ENCODE assay signal across 20 cellular contexts in genomic region chr1:23836037-23836436, GRCh38.
"Had no signal": no experiment of that assay in that cellular context is flagged by ENCODE, and none has a peak within 500 bp of the region (broad histone marks: within the 10 kb centered on the region; RNA-seq: fewer than 3 reads in every experiment).

No MANE protein-coding gene starts in this region.

- H3K27me3 ChIP-seq: colonic mucosa, heart left ventricle, tibial artery had no signal

- DNase-seq: activated B cell treated with CpG ODN at 0.5 μM for 24 hours; activated CD4-positive, alpha-beta T cell treated with anti-CD3 and anti-CD28 coated beads, Interleukin-2, amount 10 ng/mL, durations not matched to agents 7 days and 5 days; activated CD8-positive, alpha-beta T cell treated with anti-CD3 and anti-CD28 coated beads, Interleukin-2, amount 10 ng/mL, durations not matched to agents 7 days and 5 days; activated naive CD4-positive, alpha-beta T cell treated with anti-CD3 and anti-CD28 coated beads for 36 hours; activated T-cell treated with anti-CD3 and anti-CD28 coated beads, Interleukin-2, amount 50 U/mL, for 24 hours; aorta; brain microvascular endothelial cell; colonic mucosa; erythroblast; heart left ventricle; kidney; natural killer cell; stimulated activated CD4-positive, alpha-beta T cell treated with anti-CD3 and anti-CD28 coated beads, Interleukin-4, amount 100 ng/mL, for 1 hour; tibial artery had no signal

- H3K9me3 Mint-ChIP-seq: activated B cell treated with CpG ODN at 0.5 μM for 24 hours; activated CD4-positive, alpha-beta T cell treated with anti-CD3 and anti-CD28 coated beads, Interleukin-2, amount 10 ng/mL, durations not matched to agents 7 days and 5 days; activated naive CD4-positive, alpha-beta T cell treated with anti-CD3 and anti-CD28 coated beads for 36 hours; activated T-cell treated with anti-CD3 and anti-CD28 coated beads, Interleukin-2, amount 50 U/mL, for 24 hours; central memory CD8-positive, alpha-beta T cell; natural killer cell had no signal

- H3K27ac Mint-ChIP-seq: activated B cell treated with CpG ODN at 0.5 μM for 24 hours; activated CD4-positive, alpha-beta T cell treated with anti-CD3 and anti-CD28 coated beads, Interleukin-2, amount 10 ng/mL, durations not matched to agents 7 days and 5 days; activated CD8-positive, alpha-beta T cell treated with anti-CD3 and anti-CD28 coated beads, Interleukin-2, amount 10 ng/mL, durations not matched to agents 7 days and 5 days; activated naive CD4-positive, alpha-beta T cell treated with anti-CD3 and anti-CD28 coated beads for 36 hours; activated T-cell treated with anti-CD3 and anti-CD28 coated beads, Interleukin-2, amount 50 U/mL, for 24 hours; natural killer cell had no signal

- H3K9me3 ChIP-seq: colonic mucosa, heart left ventricle, tibial artery had no signal

- H3K4me1 Mint-ChIP-seq: central memory CD8-positive, alpha-beta T cell had no signal

- H3K27me3 Mint-ChIP-seq: activated B cell treated with CpG ODN at 0.5 μM for 24 hours had no signal

- H3K4me3 Mint-ChIP-seq: activated B cell treated with CpG ODN at 0.5 μM for 24 hours; activated CD4-positive, alpha-beta T cell treated with anti-CD3 and anti-CD28 coated beads, Interleukin-2, amount 10 ng/mL, durations not matched to agents 7 days and 5 days; activated CD8-positive, alpha-beta T cell treated with anti-CD3 and anti-CD28 coated beads, Interleukin-2, amount 10 ng/mL, durations not matched to agents 7 days and 5 days; activated naive CD4-positive, alpha-beta T cell treated with anti-CD3 and anti-CD28 coated beads for 36 hours; activated T-cell treated with anti-CD3 and anti-CD28 coated beads, Interleukin-2, amount 50 U/mL, for 24 hours; central memory CD8-positive, alpha-beta T cell; natural killer cell had no signal

- H3K27ac ChIP-seq: brain microvascular endothelial cell, colonic mucosa, heart left ventricle, parathyroid adenoma, tibial artery had no signal

- H3K4me1 ChIP-seq: colonic mucosa, parathyroid adenoma had no signal

- H3K36me3 Mint-ChIP-seq: natural killer cell had no signal

- H3K4me3 ChIP-seq: colonic mucosa, heart left ventricle, lung, smooth muscle cell, tibial artery had no signal

- ATAC-seq: activated CD8-positive, alpha-beta T cell treated with anti-CD3 and anti-CD28 coated beads, Interleukin-2, amount 10 ng/mL, durations not matched to agents 7 days and 5 days; heart left ventricle; left lobe of liver; natural killer cell; sciatic nerve had no signal
